Comparison of ENCODE assay signal across 10 cellular contexts in genomic region chrX:40145001-40145631, GRCh38. TPM values are rescaled to one million over a fixed set of nuclear protein-coding genes. Genes with fewer than 3 reads are reported as not detected.
DNase-seq lines count a peak whose midpoint lies in the region; ATAC-seq and TF ChIP-seq lines count a peak whose summit lies in the region.
"Had no signal": no experiment of that assay in that cellular context is flagged by ENCODE, and none has a peak within 500 bp of the region (broad histone marks: within the 10 kb centered on the region; RNA-seq: fewer than 3 reads in every experiment).

No MANE protein-coding gene starts in this region.

- peak; percentile 69 for DNase-seq in A673 (ENCODE audit: low spot score)
- DNase-seq in HEK293T (ENCODE audit: extremely low spot score) = no peak
- DNase-seq in naive B cell = no peak
- no peak for DNase-seq in DMS53 (lab: John Stamatoyannopoulos, UW)
- DNase-seq: activated CD8-positive, alpha-beta memory T cell treated with anti-CD3 and anti-CD28 coated beads, Interleukin-2, amount 10 ng/mL, durations not matched to agents 7 days and 5 days; NCI-H187 treated with DMSO at 0.1 percent for 48 hours had no signal

- H3K36me3 ChIP-seq in A673 (ENCODE audit: insufficient read depth, low read length, poor library complexity, severe bottlenecking) (no peaks in the 10 kb centered on the region), ectodermal cell (ENCODE audit: control insufficient read depth, insufficient read depth, low read length) (no peaks in the 10 kb centered on the region)

- H3K9me3 Mint-ChIP-seq in naive B cell = peaks cover 0 to 1% (median 0%) of the 10 kb centered on the region in 7 donors

- 0% methylated on average over 37 to 39 of the region's 39 CpGs for WGBS in ectodermal cell, 2 experiments

- intact Hi-C loops in A673 (cut with micrococcal nuclease; ENCODE audit: unreplicated experiment) = no loop called here

- peaks cover 0 to 32% (median 0%) of the 10 kb centered on the region in 3 donors for H3K27me3 Mint-ChIP-seq in naive B cell

- H3K27ac ChIP-seq in A673 (ENCODE audit: low read depth, low read length, poor library complexity, severe bottlenecking) (peak overlapping the region; percentile 87), ectodermal cell (ENCODE audit: insufficient read depth, low read depth, low read length, poor library complexity, severe bottlenecking) (no peak overlapping the region)

- H3K36me3 Mint-ChIP-seq in naive B cell = no peaks in the 10 kb centered on the region
- H3K36me3 Mint-ChIP-seq: activated CD8-positive, alpha-beta memory T cell treated with anti-CD3 and anti-CD28 coated beads, Interleukin-2, amount 10 ng/mL, durations not matched to agents 7 days and 5 days had no signal

- BruUV-seq in A673 (replicated peaks; lab: Mats Ljungman, UMichigan) = no TSS peak

- POLR2A ChIA-PET in A673 (lab: Charles Lee; ENCODE audit: low non-redundant PET) = no interaction called here
- POLR2A ChIA-PET in HEK293T (lab: Yijun Ruan, JAX) = interaction anchor here (0.6 to 2.9 kb wide), 14 partner anchors 8 to 311 kb away, joined by 3 to 24 read pairs (median 4); partner anchors contain the start of gene BCOR

- CTCF ChIA-PET in A673 (lab: Charles Lee) (interaction anchor here (0.7 kb wide), 2 partner anchors 21 to 60 kb away, joined by 4 read pairs; no protein-coding TSS in a partner anchor), HEK293T (lab: Yijun Ruan, JAX) (no interaction called here)

- H3K27me3 ChIP-seq in A673 (replicated peaks; ENCODE audit: insufficient read depth, low read depth, low read length, poor library complexity) (no peaks in the 10 kb centered on the region), ectodermal cell (ENCODE audit: control insufficient read depth, insufficient read depth, low read length, poor library complexity, severe bottlenecking) (peaks cover 51% of the 10 kb centered on the region)

- peak overlapping the region; percentile 56 for H3K4me3 ChIP-seq in A673 (ENCODE audit: low read depth, low read length, poor library complexity, severe bottlenecking)
- H3K4me3 ChIP-seq in ectodermal cell (ENCODE audit: insufficient read depth, low read depth, low read length) = peak overlapping the region; percentile 35

- H3K4me1 ChIP-seq in A673 (ENCODE audit: insufficient read depth, low read length, poor library complexity, severe bottlenecking) (peaks cover 43% of the 10 kb centered on the region), ectodermal cell (ENCODE audit: control insufficient read depth, insufficient read depth, low read length) (peaks cover 36% of the 10 kb centered on the region)

- TF ChIP-seq CTCF in A673 (conservative IDR thresholded peaks at IDR 0.05; ENCODE audit: low read depth, low read length) = no peak

- peak overlapping the region in 5 of 6 donors; percentile 33 to 83 (median 67) for H3K27ac Mint-ChIP-seq in naive B cell
- H3K27ac Mint-ChIP-seq: activated CD8-positive, alpha-beta memory T cell treated with anti-CD3 and anti-CD28 coated beads, Interleukin-2, amount 10 ng/mL, durations not matched to agents 7 days and 5 days had no signal

- H3K9me3 ChIP-seq in A673 (ENCODE audit: low read depth, low read length, poor library complexity, severe bottlenecking) (no peaks in the 10 kb centered on the region), ectodermal cell (ENCODE audit: control insufficient read depth, low read length) (no peaks in the 10 kb centered on the region)

- peak overlapping the region; percentile 70 to 87 (median 80) for H3K4me3 Mint-ChIP-seq in naive B cell
- H3K4me3 Mint-ChIP-seq: activated CD8-positive, alpha-beta memory T cell treated with anti-CD3 and anti-CD28 coated beads, Interleukin-2, amount 10 ng/mL, durations not matched to agents 7 days and 5 days had no signal

- H3K4me1 Mint-ChIP-seq in naive B cell = peaks cover 26 to 42% (median 32%) of the 10 kb centered on the region in 3 donors

- ATAC-seq in naive B cell (ENCODE audit: low read depth in 2 of 2) (peak in 1 of 2 donors; percentile 8), GM18873 (IDR thresholded peaks at IDR 0.05; ENCODE audit: low FRiP score, unreplicated experiment) (no peak), GM19397 (IDR thresholded peaks at IDR 0.05; ENCODE audit: unreplicated experiment) (no peak), GM19452 (IDR thresholded peaks at IDR 0.05; ENCODE audit: unreplicated experiment) (no peak)
- ATAC-seq: activated CD8-positive, alpha-beta memory T cell treated with anti-CD3 and anti-CD28 coated beads, Interleukin-2, amount 10 ng/mL, durations not matched to agents 7 days and 5 days had no signal

TF ChIP-seq in HEK293T, 16 proteins besides CTCF, POLR2A, EP300 and RAD21:
- TF ChIP-seq SP1 (IDR thresholded peaks at IDR 0.05) (no peak), NFRKB (IDR thresholded peaks at IDR 0.05) (no peak), PKNOX1 (IDR thresholded peaks at IDR 0.05) (peak; percentile 70; the same call in 1 of the 2 replicates), TARDBP (IDR thresholded peaks at IDR 0.05) (no peak), BHLHE40 (IDR thresholded peaks at IDR 0.05; ENCODE audit: borderline replicate concordance) (no peak), FOXM1 (IDR thresholded peaks at IDR 0.05; ENCODE audit: borderline replicate concordance) (no peak), FOXK2 (IDR thresholded peaks at IDR 0.05) (no peak), CTBP1 (IDR thresholded peaks at IDR 0.05; ENCODE audit: borderline replicate concordance) (no peak)

RNA-seq across cellular contexts. Expression of gene BCOR, which starts 47.4 kb away (rescaled TPM):
- 58.8 and 59.0 TPM in 2 replicates for total RNA-seq in A673 (2021)
- polyA plus RNA-seq in ectodermal cell (2013, experiment 1 of 4) = 18.1 TPM
- 23.8 TPM for polyA plus RNA-seq in ectodermal cell (2013, experiment 2 of 4)
- polyA plus RNA-seq in ectodermal cell (2013, experiment 3 of 4) = 16.4 TPM
- 14.5 TPM for polyA plus RNA-seq in ectodermal cell (2013, experiment 4 of 4)
- polyA plus RNA-seq in naive B cell (ENCODE audit: low read depth in 6 of 6) = 10 to 100 TPM in 2 of 6 donors, 1 to 10 TPM in 4; 3.4 to 15.5 (median 7.8) TPM
